In the genomic region with DNA sequence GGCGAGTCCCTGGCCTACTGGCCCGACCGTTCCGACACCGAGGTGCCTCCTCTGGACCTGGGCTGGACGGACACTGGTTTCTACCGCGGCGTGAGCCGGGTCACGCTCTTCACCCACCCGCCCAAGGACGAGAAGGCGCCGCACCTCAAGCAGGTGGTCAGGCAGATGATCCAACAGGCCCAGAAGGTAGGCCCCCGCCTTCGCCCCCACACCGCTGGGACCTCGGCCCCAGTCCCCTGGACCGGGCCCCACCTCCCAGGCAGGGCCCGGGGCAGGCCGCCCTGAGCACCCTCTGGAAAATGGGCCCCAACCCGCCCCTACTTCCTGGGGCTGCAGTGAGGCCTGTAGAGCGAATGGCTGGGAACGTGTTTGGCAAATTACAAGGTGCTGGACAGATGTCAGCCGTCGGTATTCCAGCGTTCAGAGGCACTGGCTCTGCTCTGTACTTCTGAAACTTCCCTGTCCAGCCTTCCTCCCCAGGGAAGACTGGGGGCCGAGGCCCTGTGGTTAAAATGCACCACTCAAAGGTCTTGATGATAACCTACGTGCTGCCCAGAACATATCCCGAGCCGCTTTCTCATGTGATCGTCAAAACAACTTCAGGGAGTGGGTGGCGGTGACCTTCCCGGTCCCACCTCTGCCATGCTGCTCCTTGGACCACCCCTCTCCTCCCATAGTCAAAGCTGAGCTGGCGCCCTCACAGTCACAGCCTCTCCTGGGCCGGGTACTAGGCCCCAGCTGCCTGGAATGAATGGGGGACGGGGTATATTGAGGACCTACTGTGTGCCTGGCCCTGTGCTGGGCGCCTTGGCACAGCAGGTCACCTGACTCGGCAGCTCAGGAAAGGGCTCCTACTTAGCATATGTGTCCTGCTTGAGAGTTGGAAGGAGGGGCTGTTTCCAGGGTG, we compare ENCODE assay signal across 11 cellular contexts. TPM values are rescaled to one million over a fixed set of nuclear protein-coding genes. Genes with fewer than 3 reads are reported as not detected.
DNase-seq lines count a peak whose midpoint lies in the region; ATAC-seq, FAIRE-seq and TF ChIP-seq lines count a peak whose summit lies in the region.
"Had no signal": no experiment of that assay in that cellular context is flagged by ENCODE, and none has a peak within 500 bp of the region (broad histone marks: within the 10 kb centered on the region; RNA-seq: fewer than 3 reads in every experiment).

No MANE protein-coding gene starts in this region.

- H3K9me1 ChIP-seq in K562 (ENCODE audit: control insufficient read depth, insufficient read depth, low read length): no peaks in the 10 kb centered on the region

- H3K4me1 ChIP-seq in K562 (replicated peaks in 1 of 2; ENCODE audit: control insufficient read depth in 2 of 2, insufficient read depth in 2 of 2, low read length in 2 of 2) (peaks cover 43% of the 10 kb centered on the region in 2 experiments), suprapubic skin (peaks cover 58% of the 10 kb centered on the region), adrenal gland (replicated peaks in 1 of 2) (no peaks in the 10 kb centered on the region)

- 0 out of 4 replicates have a peak overlapping the region, but pooled peaks of 1 of the 2 experiments have one; percentile 40 for H3K9ac ChIP-seq in K562 (ENCODE audit: insufficient read depth in 1 of 2, low read depth in 2 of 2, low read length in 2 of 2)

- H3K4me2 ChIP-seq in K562 (ENCODE audit: insufficient read depth, low read length): no peak overlapping the region

- in situ Hi-C loops in K562 (cut with MboI): no loop called here

- no peak overlapping the region for H2AFZ ChIP-seq in K562 (ENCODE audit: low read depth, low read length)

- no peak for FAIRE-seq in K562 (lab: Jason Lieb, UNC)

- no peaks in the 10 kb centered on the region for H3K9me3 Mint-ChIP-seq in activated T-cell treated with anti-CD3 and anti-CD28 coated beads, Interleukin-2, amount 50 U/mL, for 4 hours

- H3K4me3 ChIP-seq in K562: no peak overlapping the region
- peak overlapping the region; percentile 62 for H3K4me3 ChIP-seq in suprapubic skin
- H3K4me3 ChIP-seq in adrenal gland: peak overlapping the region in 1 of 4 donors; percentile 36

- no TSS peak for BruUV-seq in K562 (replicated peaks; lab: Mats Ljungman, UMichigan)

- H3K27me3 Mint-ChIP-seq in activated T-cell treated with anti-CD3 and anti-CD28 coated beads, Interleukin-2, amount 50 U/mL, for 4 hours (ENCODE audit: low read depth): peaks cover 34% of the 10 kb centered on the region

- TF ChIP-seq CTCF in K562 (IDR thresholded peaks at IDR 0.05 in 2 of 3, conservative IDR thresholded peaks at IDR 0.05 in 1 of 3; ENCODE audit: insufficient read depth in 2 of 3, low read depth in 1 of 3, low read length in 3 of 3) (no peak), suprapubic skin (IDR thresholded peaks at IDR 0.05) (no peak), adrenal gland (IDR thresholded peaks at IDR 0.05) (no peak)

- CTCF ChIA-PET in K562 (lab: Yijun Ruan, JAX; ENCODE audit: low intra/inter-chr PET ratio): no interaction called here

- TF ChIP-seq POLR2A in K562 (conservative IDR thresholded peaks at IDR 0.05) (no peak), suprapubic skin (IDR thresholded peaks at IDR 0.05) (no peak), adrenal gland (IDR thresholded peaks at IDR 0.05) (no peak)

- H3K79me2 ChIP-seq in K562 (ENCODE audit: control insufficient read depth, insufficient read depth, low read length): no peaks in the 10 kb centered on the region

- H3K4me3 Mint-ChIP-seq in activated T-cell treated with anti-CD3 and anti-CD28 coated beads, Interleukin-2, amount 50 U/mL, for 4 hours: peak overlapping the region; percentile 21

- H3K9me3 ChIP-seq in K562 (replicated peaks; ENCODE audit: control insufficient read depth, insufficient read depth, low read depth, low read length): no peaks in the 10 kb centered on the region
- H3K9me3 ChIP-seq in suprapubic skin: no peaks in the 10 kb centered on the region
- no peaks in the 10 kb centered on the region for H3K9me3 ChIP-seq in adrenal gland (replicated peaks in 1 of 3)

- no peak for DNase-seq in activated T-cell treated with anti-CD3 and anti-CD28 coated beads, Interleukin-2, amount 50 U/mL, for 4 hours
- DNase-seq in activated T-cell treated with anti-CD3 and anti-CD28 coated beads, Interleukin-2, amount 50 U/mL, for 1 hour: no peak
- DNase-seq in K562 (ENCODE audit: extremely low read depth in 1 of 4, low spot score in 3 of 4) (no peak), kidney tubule cell (ENCODE audit: low spot score) (peak; percentile 37), suprapubic skin (ENCODE audit: low spot score in 2 of 2) (no peak), cerebellar cortex (ENCODE audit: low spot score) (no peak), GM19238 (ENCODE audit: insufficient read length, low spot score) (no peak), adrenal gland (no peak)
- DNase-seq: foreskin melanocyte, NCI-H524 treated with DMSO at 0.1 percent for 48 hours had no signal

- TF ChIP-seq EP300 in K562 (IDR thresholded peaks at IDR 0.05; ENCODE audit: low read length) (no peak), suprapubic skin (IDR thresholded peaks at IDR 0.05) (no peak)

- POLR2A ChIA-PET in K562 (lab: Yijun Ruan, JAX): interaction anchor here (0.6 to 0.8 kb wide), 3 partner anchors 24 to 475 kb away, joined by 3 read pairs; a partner anchor contains a TSS

- ATAC-seq in activated T-cell treated with anti-CD3 and anti-CD28 coated beads, Interleukin-2, amount 50 U/mL, for 4 hours: no peak
- no peak for ATAC-seq in K562

- no peaks in the 10 kb centered on the region for H3K27me3 ChIP-seq in K562 (ENCODE audit: control insufficient read depth in 2 of 2, insufficient read depth in 2 of 2, low read length in 2 of 2)
- peaks cover 32% of the 10 kb centered on the region for H3K27me3 ChIP-seq in suprapubic skin
- peaks cover 17% of the 10 kb centered on the region for H3K27me3 ChIP-seq in adrenal gland

- WGBS in K562 (ENCODE audit: insufficient coverage, low coverage, missing lambda C conversion rate): 78% methylated on average over 14 of the region's 40 CpGs
- WGBS in suprapubic skin: 58% methylated on average over 16 of the region's 40 CpGs
- 75 to 96% (median 76%) methylated on average over 5 to 40 of the region's 40 CpGs for WGBS in adrenal gland, 4 donors

- no peaks in the 10 kb centered on the region for H3K36me3 Mint-ChIP-seq in activated T-cell treated with anti-CD3 and anti-CD28 coated beads, Interleukin-2, amount 50 U/mL, for 4 hours (ENCODE audit: insufficient read depth)

- H3K4me1 Mint-ChIP-seq in activated T-cell treated with anti-CD3 and anti-CD28 coated beads, Interleukin-2, amount 50 U/mL, for 4 hours (ENCODE audit: low read depth): peaks cover 8% of the 10 kb centered on the region

- H3K27ac ChIP-seq in K562 (ENCODE audit: extremely low read depth, low read depth, low read length) (no peak overlapping the region), suprapubic skin (peak overlapping the region; percentile 92), adrenal gland (no peak overlapping the region)

- H3K36me3 ChIP-seq in K562 (ENCODE audit: control insufficient read depth, insufficient read depth, low read length): no peaks in the 10 kb centered on the region
- H3K36me3 ChIP-seq in suprapubic skin: no peaks in the 10 kb centered on the region
- H3K36me3 ChIP-seq in adrenal gland (replicated peaks in 1 of 2): no peaks in the 10 kb centered on the region

- intact Hi-C loops in K562 (cut with micrococcal nuclease): loop anchor here (5.0 kb wide), 1 partner anchor 63 kb away; no protein-coding TSS in a partner anchor
- intact Hi-C loops in adrenal gland (cut with DNase I): no loop called here

- no peak for TF ChIP-seq RAD21 in K562 (CRISPR knock-in tag; conservative IDR thresholded peaks at IDR 0.05 in 1 of 2, IDR thresholded peaks at IDR 0.05 in 1 of 2)

- no peaks in the 10 kb centered on the region for H4K20me1 ChIP-seq in K562 (replicated peaks; ENCODE audit: control insufficient read depth, insufficient read depth, low read length)

RNA-seq across cellular contexts. Expression of a gene that starts 0.8 kb away (rescaled TPM):
- total RNA-seq in activated T-cell treated with anti-CD3 and anti-CD28 coated beads, Interleukin-2, amount 50 U/mL, for 4 hours: 1 to 10 TPM; 1.4 to 2.1 (median 2.0) TPM
- 0.04 and 0.25 TPM in 2 replicates for total RNA-seq in K562 (2011; cell fraction: chromatin; rRNA removed; ENCODE audit: low replicate concordance)
- under 0.01 and 0.17 TPM in 2 replicates for total RNA-seq in K562 (2011; cell fraction: nucleolus; rRNA removed)
- 0.07 and 0.15 TPM in 2 replicates for total RNA-seq in K562 (2011; cell fraction: nucleoplasm; rRNA removed)
- 0.04 and 0.05 TPM in 2 replicates for total RNA-seq in K562 (2014; rRNA removed)
- total RNA-seq in K562 (2014; rRNA removed; fragmentation: Illumina TruSeq; extraction: Trizol): 0.03 and 0.04 TPM in 2 replicates
- total RNA-seq in K562 (2015; rRNA removed; fragmentation: Illumina TruSeq; extraction: Trizol): under 0.01 and 0.04 TPM in 2 replicates
- total RNA-seq in K562 (2021): 0.07 and 0.13 TPM in 2 replicates
- 0.03 and 0.10 TPM in 2 replicates for polyA plus RNA-seq in K562 (2011; rRNA removed)
- 0.01 and 0.03 TPM in 2 replicates for polyA plus RNA-seq in K562 (2011; cell fraction: cytosol; rRNA removed)
- 0.03 and 0.18 TPM in 2 replicates for polyA plus RNA-seq in K562 (2011; cell fraction: nucleus; rRNA removed)
- 0.01 and 0.07 TPM in 2 replicates for polyA plus RNA-seq in K562 (2012)
- 0.03 TPM in 1 of 2 replicates, not detected in the other for polyA plus RNA-seq in K562 (2014; fragmentation: Illumina TruSeq; extraction: Trizol)
- polyA plus RNA-seq in K562 (2014; fragmentation: Nextera tagmentation; extraction: Ambion mirVana): under 1 TPM in 1 of 2 experiments, not detected in 1; 0.01 TPM
- 0.04 and 0.05 TPM in 2 replicates for polyA plus RNA-seq in K562 (2014; rRNA removed)
- 0.06 and 0.07 TPM in 2 replicates for polyA minus RNA-seq in K562 (2011; rRNA and poly(A)+ RNA removed)
- polyA minus RNA-seq in K562 (2011; cell fraction: cytosol; rRNA and poly(A)+ RNA removed): not detected in 2 replicates
- polyA minus RNA-seq in K562 (2011; cell fraction: nucleus; rRNA and poly(A)+ RNA removed): 0.11 and 0.67 TPM in 2 replicates
- total RNA-seq in suprapubic skin: 10 to 100 TPM; 54.5 to 78.1 (median 69.3) TPM
- under 1 TPM in 7 of 8 donors, not detected in 1; 0.06 to 0.39 (median 0.14) TPM for total RNA-seq in adrenal gland
- under 1 TPM; under 0.01 to 0.13 (median 0.09) TPM for polyA plus RNA-seq in adrenal gland
- total RNA-seq: pulmonary artery endothelial cell had no signal

RNA-seq across cellular contexts. Expression of a gene that starts 35.4 kb away (rescaled TPM):
- under 1 TPM; 0.61 to 0.92 (median 0.76) TPM for total RNA-seq in activated T-cell treated with anti-CD3 and anti-CD28 coated beads, Interleukin-2, amount 50 U/mL, for 4 hours
- 16.1 and 33.1 TPM in 2 replicates for total RNA-seq in K562 (2011; cell fraction: chromatin; rRNA removed; ENCODE audit: low replicate concordance)
- 8.2 and 8.4 TPM in 2 replicates for total RNA-seq in K562 (2011; cell fraction: nucleolus; rRNA removed)
- 15.8 and 17.9 TPM in 2 replicates for total RNA-seq in K562 (2011; cell fraction: nucleoplasm; rRNA removed)
- total RNA-seq in K562 (2014; rRNA removed) (12.0 and 14.2 TPM in 2 replicates), K562 (2014; rRNA removed; fragmentation: Illumina TruSeq; extraction: Trizol) (13.9 and 17.0 TPM in 2 replicates), K562 (2015; rRNA removed; fragmentation: Illumina TruSeq; extraction: Trizol) (5.3 and 5.6 TPM in 2 replicates), K562 (2021) (11.2 and 12.8 TPM in 2 replicates), suprapubic skin (1 to 10 TPM in 1 of 4 donors, under 1 TPM in 1, not detected in 2; 0.76 to 1.4 TPM), adrenal gland (not detected)
- polyA plus RNA-seq in K562 (2011; rRNA removed) (3.2 and 10.9 TPM in 2 replicates), K562 (2014; fragmentation: Illumina TruSeq; extraction: Trizol) (9.4 and 11.8 TPM in 2 replicates), K562 (2014; fragmentation: Nextera tagmentation; extraction: Ambion mirVana) (1 to 10 TPM; 5.7 to 8.7 TPM), K562 (2014; rRNA removed) (13.2 and 14.5 TPM in 2 replicates), adrenal gland (under 1 TPM in 1 of 3 donors, not detected in 2; 0.07 TPM)
- 1.0 and 1.5 TPM in 2 replicates for polyA plus RNA-seq in K562 (2011; cell fraction: cytosol; rRNA removed)
- polyA plus RNA-seq in K562 (2011; cell fraction: nucleus; rRNA removed): 1.7 and 4.9 TPM in 2 replicates
- 4.9 and 8.2 TPM in 2 replicates for polyA plus RNA-seq in K562 (2012)
- 4.7 and 10.9 TPM in 2 replicates for polyA minus RNA-seq in K562 (2011; rRNA and poly(A)+ RNA removed)
- 1.0 and 3.1 TPM in 2 replicates for polyA minus RNA-seq in K562 (2011; cell fraction: cytosol; rRNA and poly(A)+ RNA removed)
- polyA minus RNA-seq in K562 (2011; cell fraction: nucleus; rRNA and poly(A)+ RNA removed): 2.2 and 2.6 TPM in 2 replicates
- total RNA-seq: pulmonary artery endothelial cell had no signal

Comparison
In these comparisons a context has a peak if more than half of its experiments do, and no peak if none do; other contexts are left out.
1. RNA of a gene that starts 0.8 kb away (total RNA-seq): 54.5 to 78.1 TPM in suprapubic skin; 1.4 to 2.1 TPM in activated T-cell treated with anti-CD3 and anti-CD28 coated beads, Interleukin-2, amount 50 U/mL, for 4 hours, 0.06 to 0.39 TPM in adrenal gland and under 0.01 to 0.25 TPM in K562; every median in the first group is over 10 times any median in the second.